In genomic region chr15:33215941-33216872, GRCh38 we compare ENCODE assay signal across 8 cellular contexts. TPM values are rescaled to one million over a fixed set of nuclear protein-coding genes. Genes with fewer than 3 reads are reported as not detected.
A peak's percentile ranks its signal among the peaks of the same experiment; 100 is the strongest.
DNase-seq lines count a peak whose midpoint lies in the region; ATAC-seq and TF ChIP-seq lines count a peak whose summit lies in the region.

No MANE protein-coding gene starts in this region.

- no peaks in the 10 kb centered on the region for H3K9me2 ChIP-seq in MM.1S (replicated peaks; ENCODE audit: insufficient read depth, low read length)

- no peaks in the 10 kb centered on the region for H3K27me3 Mint-ChIP-seq in brain
- no peaks in the 10 kb centered on the region for H3K27me3 Mint-ChIP-seq in naive thymus-derived CD4-positive, alpha-beta T cell
- H3K27me3 Mint-ChIP-seq in activated naive CD4-positive, alpha-beta T cell treated with anti-CD3 and anti-CD28 coated beads for 36 hours (ENCODE audit: low read depth), result no peaks in the 10 kb centered on the region

- H3K27me3 ChIP-seq in MM.1S (replicated peaks; ENCODE audit: insufficient read depth, low read length), result peaks cover 5% of the 10 kb centered on the region; the same call in 1 of the 2 replicates
- no peaks in the 10 kb centered on the region for H3K27me3 ChIP-seq in naive thymus-derived CD4-positive, alpha-beta T cell (ENCODE audit: control insufficient read depth in 2 of 2, insufficient read depth in 2 of 2, low read length in 2 of 2)

- no peak overlapping the region for H3K9ac ChIP-seq in MM.1S (ENCODE audit: low read length)

- H3K36me3 ChIP-seq in MM.1S (replicated peaks; ENCODE audit: insufficient read depth, low read length), result no peaks in the 10 kb centered on the region
- H3K36me3 ChIP-seq in naive thymus-derived CD4-positive, alpha-beta T cell (ENCODE audit: control insufficient read depth in 2 of 3, insufficient read depth in 3 of 3, low read length in 3 of 3), result no peaks in the 10 kb centered on the region

- no peak overlapping the region for H3K27ac ChIP-seq in MM.1S (ENCODE audit: low read length)
- no peak overlapping the region for H3K27ac ChIP-seq in naive thymus-derived CD4-positive, alpha-beta T cell (ENCODE audit: low read depth, low read length)

- peak; percentile 57 for TF ChIP-seq CTCF in MM.1S (IDR thresholded peaks at IDR 0.05; ENCODE audit: low read length)
- peak; percentile 40 to 47 for TF ChIP-seq CTCF in brain (conservative IDR thresholded peaks at IDR 0.05)

- peaks cover 7% of the 10 kb centered on the region for H3K4me1 Mint-ChIP-seq in brain
- peaks cover 0 to under 1% (median 0%) of the 10 kb centered on the region in 7 donors for H3K4me1 Mint-ChIP-seq in naive thymus-derived CD4-positive, alpha-beta T cell
- no peaks in the 10 kb centered on the region for H3K4me1 Mint-ChIP-seq in activated naive CD4-positive, alpha-beta T cell treated with anti-CD3 and anti-CD28 coated beads for 36 hours (ENCODE audit: low read depth)

- H3K36me3 Mint-ChIP-seq in brain, result no peaks in the 10 kb centered on the region
- no peaks in the 10 kb centered on the region for H3K36me3 Mint-ChIP-seq in naive thymus-derived CD4-positive, alpha-beta T cell
- no peaks in the 10 kb centered on the region for H3K36me3 Mint-ChIP-seq in activated naive CD4-positive, alpha-beta T cell treated with anti-CD3 and anti-CD28 coated beads for 36 hours (ENCODE audit: low read depth)

- H3K27ac Mint-ChIP-seq in brain, result no peak overlapping the region
- no peak overlapping the region for H3K27ac Mint-ChIP-seq in naive thymus-derived CD4-positive, alpha-beta T cell
- no peak overlapping the region for H3K27ac Mint-ChIP-seq in activated naive CD4-positive, alpha-beta T cell treated with anti-CD3 and anti-CD28 coated beads for 36 hours

- H3K9me3 Mint-ChIP-seq in brain, result peaks cover 0 to 10% (median 0%) of the 10 kb centered on the region in 5 experiments
- no peaks in the 10 kb centered on the region for H3K9me3 Mint-ChIP-seq in naive thymus-derived CD4-positive, alpha-beta T cell
- no peaks in the 10 kb centered on the region for H3K9me3 Mint-ChIP-seq in activated naive CD4-positive, alpha-beta T cell treated with anti-CD3 and anti-CD28 coated beads for 36 hours

- H3K9me3 ChIP-seq in MM.1S (replicated peaks; ENCODE audit: insufficient read depth, low read length), result no peaks in the 10 kb centered on the region
- H3K9me3 ChIP-seq in naive thymus-derived CD4-positive, alpha-beta T cell (ENCODE audit: control insufficient read depth in 2 of 3, low read length in 3 of 3), result no peaks in the 10 kb centered on the region

- no peaks in the 10 kb centered on the region for H3K4me1 ChIP-seq in MM.1S (ENCODE audit: low read length)
- no peaks in the 10 kb centered on the region for H3K4me1 ChIP-seq in naive thymus-derived CD4-positive, alpha-beta T cell (ENCODE audit: control insufficient read depth in 2 of 2, insufficient read depth in 2 of 2, low read length in 2 of 2)

- POLR2A ChIA-PET in naive thymus-derived CD4-positive, alpha-beta T cell (lab: Charles Lee), result no interaction called here

- no peak overlapping the region for H2AFZ ChIP-seq in MM.1S (ENCODE audit: low read length)

- H3K4me3 ChIP-seq in MM.1S (ENCODE audit: low read length), result no peak overlapping the region
- no peak overlapping the region for H3K4me3 ChIP-seq in naive thymus-derived CD4-positive, alpha-beta T cell (ENCODE audit: low read length)

- no peaks in the 10 kb centered on the region for H3K79me2 ChIP-seq in MM.1S (ENCODE audit: low read length)

- ATAC-seq in naive thymus-derived CD4-positive, alpha-beta T cell, result peak; percentile 71
- ATAC-seq in GM18907 (IDR thresholded peaks at IDR 0.05; ENCODE audit: unreplicated experiment), result no peak
- ATAC-seq in GM21576 (IDR thresholded peaks at IDR 0.05; ENCODE audit: unreplicated experiment), result no peak

- intact Hi-C loops in naive thymus-derived CD4-positive, alpha-beta T cell (cut with micrococcal nuclease), result loop anchor here (1.0 kb wide), 2 partner anchors 10 to 12 kb away; no protein-coding TSS in a partner anchor
- intact Hi-C loops in activated naive CD4-positive, alpha-beta T cell treated with anti-CD3 and anti-CD28 coated beads for 36 hours (cut with micrococcal nuclease), result no loop called here

- H3K4me2 ChIP-seq in MM.1S (ENCODE audit: low read depth, low read length), result no peak overlapping the region

- H3K4me3 Mint-ChIP-seq in brain, result no peak overlapping the region
- no peak overlapping the region for H3K4me3 Mint-ChIP-seq in naive thymus-derived CD4-positive, alpha-beta T cell
- H3K4me3 Mint-ChIP-seq in activated naive CD4-positive, alpha-beta T cell treated with anti-CD3 and anti-CD28 coated beads for 36 hours, result no peak overlapping the region

- DNase-seq in EL, result peak; percentile 29
- DNase-seq in MM.1S, result peak; percentile 46
- peak in 4 of 9 donors; percentile 19 to 35 (median 27) for DNase-seq in naive thymus-derived CD4-positive, alpha-beta T cell
- no peak for DNase-seq in activated naive CD4-positive, alpha-beta T cell treated with anti-CD3 and anti-CD28 coated beads for 36 hours
- DNase-seq in NCI-H1694 (lab: John Stamatoyannopoulos, UW), result no peak

- CTCF ChIA-PET in naive thymus-derived CD4-positive, alpha-beta T cell (lab: Charles Lee), result interaction anchor here (0.5 to 1.4 kb wide), 2 partner anchors 110 to 484 kb away, joined by 3 to 6 read pairs; no protein-coding TSS in a partner anchor
- CTCF ChIA-PET in activated naive CD4-positive, alpha-beta T cell treated with anti-CD3 and anti-CD28 coated beads for 36 hours (lab: Charles Lee), result interaction anchor here (0.6 to 1.7 kb wide), 9 partner anchors 9 to 505 kb away, joined by 3 to 7 read pairs (median 4); no protein-coding TSS in a partner anchor

- H3F3A ChIP-seq in MM.1S (ENCODE audit: insufficient read depth, low read length), result no peaks in the 10 kb centered on the region

- no peaks in the 10 kb centered on the region for H4K20me1 ChIP-seq in MM.1S (ENCODE audit: insufficient read depth, low read length)

RNA-seq across cellular contexts. Expression of gene FMN1, which starts 21.7 kb away (rescaled TPM):
- 0.27 TPM for polyA plus RNA-seq in brain (ENCODE audit: insufficient read depth, low read depth, low replicate concordance)
- total RNA-seq in naive thymus-derived CD4-positive, alpha-beta T cell, result 10 to 100 TPM in 2 of 5 experiments, under 1 TPM in 3; 0.02 to 32.2 (median 0.70) TPM
- polyA plus RNA-seq in naive thymus-derived CD4-positive, alpha-beta T cell, result 1 to 10 TPM in 1 of 2 donors, not detected in 1; 1.4 TPM
- total RNA-seq in activated naive CD4-positive, alpha-beta T cell treated with anti-CD3 and anti-CD28 coated beads for 36 hours, result under 1 TPM; 0.02 to 0.12 TPM

Comparison
In these comparisons a context has a peak if more than half of its experiments do, and no peak if none do; other contexts are left out.
1. DNase-seq: peak in EL (single experiment) and MM.1S (single experiment); none in activated naive CD4-positive, alpha-beta T cell treated with anti-CD3 and anti-CD28 coated beads for 36 hours (single experiment) and NCI-H1694 (single experiment).